Comparison of ENCODE assay signal across 2 cellular contexts in the genomic region with DNA sequence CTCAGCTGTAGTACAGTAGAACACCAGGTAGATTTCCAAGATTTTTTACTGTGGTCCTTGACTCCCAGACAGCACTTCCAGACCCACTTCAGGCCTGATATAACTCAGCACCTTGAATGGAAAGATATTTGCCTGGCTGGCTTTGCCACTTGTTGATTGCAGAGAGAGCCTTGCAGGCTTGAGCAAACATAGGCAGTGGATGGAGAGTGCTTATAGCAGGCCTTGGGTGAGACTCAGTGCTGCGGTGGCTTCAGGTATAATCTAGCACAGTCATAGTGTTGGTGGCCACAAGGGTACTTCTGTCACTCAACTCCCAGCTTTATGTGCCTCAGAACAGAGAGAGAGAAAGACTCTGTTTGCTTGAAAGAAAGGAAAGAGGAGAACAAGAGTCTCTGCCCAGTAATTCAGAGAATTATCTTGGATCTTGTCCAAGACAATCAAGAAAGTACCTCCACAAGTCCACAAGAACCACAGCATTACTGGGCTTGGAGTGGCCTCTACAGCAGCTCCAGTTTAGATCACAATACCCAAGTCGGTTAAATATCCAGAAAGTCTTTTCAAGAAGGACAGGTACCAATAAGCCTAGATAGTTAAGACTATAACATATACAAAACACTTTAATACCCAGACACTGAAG.
TF ChIP-seq lines count a peak whose summit lies in the region.

No MANE protein-coding gene starts in this region.

TF ChIP-seq in HEK293, 187 proteins besides CTCF, POLR2A, EP300 and RAD21 (continued from another document):
- TF ChIP-seq ZNF391 (tag by site-specific recombination; IDR thresholded peaks at IDR 0.05; ENCODE audit: borderline replicate concordance, low read depth) (no peak), ZNF707 (tag by site-specific recombination; IDR thresholded peaks at IDR 0.05) (no peak)
TF ChIP-seq in HEK293: peak in this region for 1.

TF ChIP-seq in SK-N-SH, 30 proteins besides CTCF, POLR2A, EP300 and RAD21 (continued from another document):
- TF ChIP-seq, protein P1, sequence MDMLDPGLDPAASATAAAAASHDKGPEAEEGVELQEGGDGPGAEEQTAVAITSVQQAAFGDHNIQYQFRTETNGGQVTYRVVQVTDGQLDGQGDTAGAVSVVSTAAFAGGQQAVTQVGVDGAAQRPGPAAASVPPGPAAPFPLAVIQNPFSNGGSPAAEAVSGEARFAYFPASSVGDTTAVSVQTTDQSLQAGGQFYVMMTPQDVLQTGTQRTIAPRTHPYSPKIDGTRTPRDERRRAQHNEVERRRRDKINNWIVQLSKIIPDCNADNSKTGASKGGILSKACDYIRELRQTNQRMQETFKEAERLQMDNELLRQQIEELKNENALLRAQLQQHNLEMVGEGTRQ (IDR thresholded peaks at IDR 0.05; ENCODE audit: borderline replicate concordance, low read depth, low read length) = no peak
- TF ChIP-seq MXI1 (IDR thresholded peaks at IDR 0.05; ENCODE audit: low read depth, low read length) (no peak), FOXJ3 (CRISPR knock-in tag; IDR thresholded peaks at IDR 0.05) (no peak), IRF3 (IDR thresholded peaks at IDR 0.05; ENCODE audit: low read depth, low read length) (no peak), POLR2AphosphoS5 (IDR thresholded peaks at IDR 0.05; ENCODE audit: low read depth, low read length) (no peak), RXRA (IDR thresholded peaks at IDR 0.05; ENCODE audit: borderline replicate concordance, low read depth) (no peak), JUND (IDR thresholded peaks at IDR 0.05) (no peak)
